ENCODE assay signal across 8 cellular contexts in genomic region chr4:126071346-126072333, GRCh38.
A peak's percentile ranks its signal among the peaks of the same experiment; 100 is the strongest.
DNase-seq lines count a peak whose midpoint lies in the region; ATAC-seq and TF ChIP-seq lines count a peak whose summit lies in the region.

No MANE protein-coding gene starts in this region.

- peak overlapping the region; percentile 44 for H3K4me2 ChIP-seq in fibroblast of lung (ENCODE audit: extremely low read depth, insufficient read depth, low read length)

- no peak overlapping the region for H3K9ac ChIP-seq in fibroblast of lung (ENCODE audit: insufficient read depth, low read length)

- no peak for ATAC-seq in HG02852 (IDR thresholded peaks at IDR 0.05; ENCODE audit: unreplicated experiment)

- H3K4me1 ChIP-seq in fibroblast of lung (ENCODE audit: control insufficient read depth, extremely low read depth, insufficient read depth, low read length) = no peaks in the 10 kb centered on the region

- H3K27ac ChIP-seq in fibroblast of lung (ENCODE audit: insufficient read depth, low read length) = no peak overlapping the region

- H3K36me3 ChIP-seq in fibroblast of lung (ENCODE audit: control insufficient read depth, insufficient read depth, low read length) = no peaks in the 10 kb centered on the region

- H3K9me3 ChIP-seq in fibroblast of lung (ENCODE audit: control insufficient read depth, insufficient read depth, low read depth, low read length) = no peaks in the 10 kb centered on the region

- no peak overlapping the region for H2AFZ ChIP-seq in fibroblast of lung (ENCODE audit: low read length)

- no peaks in the 10 kb centered on the region for H4K20me1 ChIP-seq in fibroblast of lung (ENCODE audit: control insufficient read depth, extremely low read depth, insufficient read depth, low read length)

- H3K4me3 ChIP-seq in fibroblast of lung (replicated peaks in 1 of 4; ENCODE audit: control extremely low read depth in 1 of 4, insufficient read depth in 1 of 4, low read depth in 3 of 4, low read length in 4 of 4) = peak overlapping the region in 1 of 4 experiments; percentile 12

- no peaks in the 10 kb centered on the region for H3K27me3 ChIP-seq in fibroblast of lung (ENCODE audit: control insufficient read depth, insufficient read depth, low read length)

- H3K79me2 ChIP-seq in fibroblast of lung (ENCODE audit: control insufficient read depth, insufficient read depth, low read length) = no peaks in the 10 kb centered on the region

- TF ChIP-seq CTCF in fibroblast of lung (conservative IDR thresholded peaks at IDR 0.05 in 1 of 2, IDR thresholded peaks at IDR 0.05 in 1 of 2; ENCODE audit: low read depth in 1 of 2, low read length in 2 of 2) = no peak

- peak; percentile 26 for DNase-seq in GM04503 (ENCODE audit: low read depth)
- peak; percentile 41 for DNase-seq in NCI-H510A (lab: John Stamatoyannopoulos, UW)
- DNase-seq in fibroblast of lung (ENCODE audit: low read depth in 2 of 2) = peak; percentile 89 to 91
- DNase-seq in putamen (ENCODE audit: low spot score) = peak; percentile 59
- no peak for DNase-seq in activated CD8-positive, alpha-beta memory T cell treated with anti-CD3 and anti-CD28 coated beads, Interleukin-2, amount 50 U/mL, for 48 hours
- no peak for DNase-seq in cortex of kidney (lab: John Stamatoyannopoulos, UW)
- no peak for DNase-seq in SK-N-DZ (ENCODE audit: low spot score)

Comparison
In these comparisons a context has a peak if more than half of its experiments do, and no peak if none do; other contexts are left out.
1. DNase-seq: peak in GM04503 (single experiment), NCI-H510A (single experiment), fibroblast of lung (2 of 2) and putamen (single experiment); none in activated CD8-positive, alpha-beta memory T cell treated with anti-CD3 and anti-CD28 coated beads, Interleukin-2, amount 50 U/mL, for 48 hours (single experiment), cortex of kidney (single experiment) and SK-N-DZ (single experiment).